12 cellular contexts compared by ENCODE assay signal in the genomic region with DNA sequence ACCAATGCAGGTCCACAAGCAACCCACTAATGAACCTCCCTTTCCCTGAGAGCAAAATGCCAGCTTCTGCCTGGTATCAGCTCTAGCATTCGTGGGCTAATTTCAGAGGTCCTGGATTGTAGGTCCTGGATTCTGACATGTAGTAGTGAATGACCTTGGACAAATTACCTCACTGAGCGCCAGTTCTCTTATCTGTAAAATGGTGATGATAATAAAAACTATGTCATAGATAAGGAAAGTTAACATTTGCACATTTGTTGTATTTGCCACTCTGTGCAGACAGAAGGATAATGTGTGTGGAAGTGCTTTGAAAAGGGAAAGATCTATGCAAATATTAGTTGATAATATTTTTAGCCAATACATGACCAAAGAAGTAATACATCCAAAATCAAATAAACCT. TPM values are rescaled to one million over a fixed set of nuclear protein-coding genes. Genes with fewer than 3 reads are reported as not detected.
DNase-seq lines count a peak whose midpoint lies in the region; ATAC-seq and TF ChIP-seq lines count a peak whose summit lies in the region.
"Had no signal": no experiment of that assay in that cellular context is flagged by ENCODE, and none has a peak within 500 bp of the region (broad histone marks: within the 10 kb centered on the region; RNA-seq: fewer than 3 reads in every experiment).

No MANE protein-coding gene starts in this region.

- POLR2A ChIA-PET in T-cell (lab: Charles Lee): interaction anchor here in 1 of 2 donors (0.7 kb wide), 1 partner anchor 63 kb away, joined by 5 read pairs; no protein-coding TSS in a partner anchor

- no peaks in the 10 kb centered on the region for H3K27me3 Mint-ChIP-seq in T-cell

- no peaks in the 10 kb centered on the region for H3K9me3 Mint-ChIP-seq in T-cell

- H3K4me3 Mint-ChIP-seq in T-cell: peak overlapping the region; percentile 42 to 65 (median 64)

- no peaks in the 10 kb centered on the region for H3K27me3 ChIP-seq in left ventricle myocardium inferior (ENCODE audit: low read depth)
- H3K27me3 ChIP-seq in heart left ventricle: no peaks in the 10 kb centered on the region
- no peaks in the 10 kb centered on the region for H3K27me3 ChIP-seq in hepatocyte
- H3K27me3 ChIP-seq in upper lobe of left lung: no peaks in the 10 kb centered on the region

- CTCF ChIA-PET in T-cell (lab: Charles Lee): interaction anchor here in 1 of 2 donors (0.7 kb wide), 1 partner anchor 45 kb away, joined by 3 read pairs; no protein-coding TSS in a partner anchor

- H3K27ac ChIP-seq in left ventricle myocardium inferior (replicated peaks) (no peak overlapping the region), heart left ventricle (no peak overlapping the region), hepatocyte (peak overlapping the region; percentile 61), upper lobe of left lung (peak overlapping the region in 2 of 4 donors; percentile 68 to 95)

- peak overlapping the region; percentile 97 for H3K4me2 ChIP-seq in hepatocyte

- H3K4me1 ChIP-seq in left ventricle myocardium inferior (peaks cover 56% of the 10 kb centered on the region), heart left ventricle (peaks cover 2 to 67% (median 34%) of the 10 kb centered on the region in 12 donors), hepatocyte (ENCODE audit: insufficient read depth) (peaks cover 31% of the 10 kb centered on the region), upper lobe of left lung (peaks cover 49 to 58% (median 53%) of the 10 kb centered on the region in 4 donors)

- WGBS in heart left ventricle, 4 donors: 41 to 62% (median 52%) methylated on average over 2 of the region's 2 CpGs
- WGBS in hepatocyte (ENCODE audit: low lambda C conversion rate, missing lambda C conversion rate): 29% methylated on average over 2 of the region's 2 CpGs
- 56 to 57% methylated on average over 2 of the region's 2 CpGs for WGBS in upper lobe of left lung, 2 donors

- no peak for TF ChIP-seq EP300 in upper lobe of left lung (IDR thresholded peaks at IDR 0.05)

- H3K36me3 ChIP-seq in left ventricle myocardium inferior: no peaks in the 10 kb centered on the region
- no peaks in the 10 kb centered on the region for H3K36me3 ChIP-seq in heart left ventricle
- no peaks in the 10 kb centered on the region for H3K36me3 ChIP-seq in hepatocyte (replicated peaks; ENCODE audit: insufficient read depth, low read depth)
- H3K36me3 ChIP-seq in upper lobe of left lung: no peaks in the 10 kb centered on the region
- H3K36me3 ChIP-seq: heart right ventricle had no signal

- peak overlapping the region; percentile 19 to 94 for H3K27ac Mint-ChIP-seq in T-cell

- no peak for DNase-seq in left ventricle myocardium inferior
- DNase-seq in heart left ventricle: no peak
- DNase-seq in T-cell: no peak
- DNase-seq in hepatocyte (ENCODE audit: low spot score): peak; percentile 43
- DNase-seq in upper lobe of left lung: no peak
- DNase-seq in retina: no peak
- no peak for DNase-seq in AML-193 (lab: John Stamatoyannopoulos, UW)
- DNase-seq: NCI-H187, occipital lobe, SHP77 treated with DMSO at 0.1 percent for 48 hours had no signal

- H4K20me1 ChIP-seq in hepatocyte (ENCODE audit: insufficient read depth, poor library complexity, severe bottlenecking): no peaks in the 10 kb centered on the region

- no peak for ATAC-seq in heart left ventricle
- no peak for ATAC-seq in T-cell (replicated peaks in 1 of 4)
- no peak for ATAC-seq in upper lobe of left lung (ENCODE audit: low FRiP score in 2 of 2)
- ATAC-seq in HG03565 (IDR thresholded peaks at IDR 0.05; ENCODE audit: unreplicated experiment): no peak

- H3K4me3 ChIP-seq in left ventricle myocardium inferior (peak overlapping the region; percentile 63), heart left ventricle (peak overlapping the region in 6 of 12 donors; percentile 34 to 55 (median 51)), hepatocyte (no peak overlapping the region), upper lobe of left lung (peak overlapping the region in 3 of 4 donors; percentile 34 to 44 (median 41))

- H3K9me2 ChIP-seq in hepatocyte (replicated peaks; ENCODE audit: insufficient read depth): no peaks in the 10 kb centered on the region

- no peak for TF ChIP-seq POLR2A in heart left ventricle (IDR thresholded peaks at IDR 0.05)
- TF ChIP-seq POLR2A in upper lobe of left lung (IDR thresholded peaks at IDR 0.05): no peak

- H3K36me3 Mint-ChIP-seq in T-cell: no peaks in the 10 kb centered on the region

- H3K4me1 Mint-ChIP-seq in T-cell: peaks cover 65 to 69% (median 67%) of the 10 kb centered on the region in 3 donors

- H3K79me2 ChIP-seq in hepatocyte: peaks cover 5% of the 10 kb centered on the region

- H2AFZ ChIP-seq in hepatocyte: no peak overlapping the region

- intact Hi-C loops in left ventricle myocardium inferior (cut with micrococcal nuclease): no loop called here
- intact Hi-C loops in heart left ventricle (cut with DNase I): loop anchor here in 7 of 10 donors (5.0 to 10.0 kb wide), 5 partner anchors 48 to 156 kb away; a partner anchor contains a TSS

- TF ChIP-seq CTCF in left ventricle myocardium inferior (IDR thresholded peaks at IDR 0.05; ENCODE audit: borderline replicate concordance): no peak
- TF ChIP-seq CTCF in heart left ventricle (IDR thresholded peaks at IDR 0.05): no peak
- TF ChIP-seq CTCF in hepatocyte (IDR thresholded peaks at IDR 0.05; ENCODE audit: poor library complexity): no peak
- no peak for TF ChIP-seq CTCF in upper lobe of left lung (IDR thresholded peaks at IDR 0.05)

- no peaks in the 10 kb centered on the region for H3K9me3 ChIP-seq in left ventricle myocardium inferior (replicated peaks)
- no peaks in the 10 kb centered on the region for H3K9me3 ChIP-seq in heart left ventricle
- H3K9me3 ChIP-seq in hepatocyte (ENCODE audit: low read depth): no peaks in the 10 kb centered on the region
- no peaks in the 10 kb centered on the region for H3K9me3 ChIP-seq in upper lobe of left lung
- H3K9me3 ChIP-seq: heart right ventricle had no signal

RNA-seq across cellular contexts. Expression of a gene that starts 4.1 kb away (rescaled TPM):
- total RNA-seq in left ventricle myocardium inferior (2.3 TPM), heart left ventricle (10 to 100 TPM in 1 of 9 donors, 1 to 10 TPM in 8; 1.8 to 12.6 (median 2.5) TPM), T-cell (10 to 100 TPM; 22.5 to 32.2 (median 26.8) TPM), hepatocyte (11.5 and 14.5 TPM in 2 replicates), upper lobe of left lung (10 to 100 TPM; 17.3 to 53.4 (median 23.6) TPM)
- polyA plus RNA-seq in heart left ventricle (1 to 10 TPM; 1.2 to 4.2 TPM), hepatocyte (3.6 TPM in 2 replicates)

RNA-seq across cellular contexts. Expression of a gene that starts 53.9 kb away (rescaled TPM):
- total RNA-seq in left ventricle myocardium inferior (21.9 TPM), heart left ventricle (10 to 100 TPM; 22.6 to 32.1 (median 24.3) TPM), T-cell (10 to 100 TPM; 44.0 to 70.2 (median 62.5) TPM), hepatocyte (68.0 and 75.8 TPM in 2 replicates), upper lobe of left lung (10 to 100 TPM; 25.1 to 38.5 (median 34.9) TPM)
- polyA plus RNA-seq in heart left ventricle (10 to 100 TPM; 34.9 to 49.2 TPM), hepatocyte (111 and 116 TPM in 2 replicates)
